Comparison of ENCODE assay signal across 2 cellular contexts in genomic region chr1:67846538-67846937, GRCh38.
TF ChIP-seq lines count a peak whose summit lies in the region.

No MANE protein-coding gene starts in this region.

TF ChIP-seq in endothelial cell of umbilical vein, 7 proteins besides CTCF, POLR2A, EP300 and RAD21:
- TF ChIP-seq POLR2AphosphoS5 (IDR thresholded peaks at IDR 0.05; ENCODE audit: insufficient read depth, low read depth, low read length), result no peak
- TF ChIP-seq MYC (IDR thresholded peaks at IDR 0.05; ENCODE audit: low read depth, low read length), result no peak
- no peak for TF ChIP-seq FOS (IDR thresholded peaks at IDR 0.05; ENCODE audit: borderline replicate concordance, insufficient read depth, low read length)
- no peak for TF ChIP-seq GATA2 (IDR thresholded peaks at IDR 0.05; ENCODE audit: insufficient read depth, insufficient read length, low read depth, low read length)
- TF ChIP-seq, protein P1, sequence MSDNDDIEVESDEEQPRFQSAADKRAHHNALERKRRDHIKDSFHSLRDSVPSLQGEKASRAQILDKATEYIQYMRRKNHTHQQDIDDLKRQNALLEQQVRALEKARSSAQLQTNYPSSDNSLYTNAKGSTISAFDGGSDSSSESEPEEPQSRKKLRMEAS (IDR thresholded peaks at IDR 0.05; ENCODE audit: insufficient read depth, insufficient read length), result no peak
- no peak for TF ChIP-seq EZH2 (IDR thresholded peaks at IDR 0.05; ENCODE audit: borderline replicate concordance, low read depth, low read length, severe bottlenecking)
- TF ChIP-seq JUN (IDR thresholded peaks at IDR 0.05; ENCODE audit: borderline replicate concordance, insufficient read depth, insufficient read length, low read depth), result no peak

TF ChIP-seq in HepG2, 621 proteins besides CTCF, POLR2A, EP300 and RAD21 (continued from another document):
- TF ChIP-seq, protein P2, sequence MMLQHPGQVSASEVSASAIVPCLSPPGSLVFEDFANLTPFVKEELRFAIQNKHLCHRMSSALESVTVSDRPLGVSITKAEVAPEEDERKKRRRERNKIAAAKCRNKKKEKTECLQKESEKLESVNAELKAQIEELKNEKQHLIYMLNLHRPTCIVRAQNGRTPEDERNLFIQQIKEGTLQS (CRISPR knock-in tag; IDR thresholded peaks at IDR 0.05), result no peak
- TF ChIP-seq, protein P3, sequence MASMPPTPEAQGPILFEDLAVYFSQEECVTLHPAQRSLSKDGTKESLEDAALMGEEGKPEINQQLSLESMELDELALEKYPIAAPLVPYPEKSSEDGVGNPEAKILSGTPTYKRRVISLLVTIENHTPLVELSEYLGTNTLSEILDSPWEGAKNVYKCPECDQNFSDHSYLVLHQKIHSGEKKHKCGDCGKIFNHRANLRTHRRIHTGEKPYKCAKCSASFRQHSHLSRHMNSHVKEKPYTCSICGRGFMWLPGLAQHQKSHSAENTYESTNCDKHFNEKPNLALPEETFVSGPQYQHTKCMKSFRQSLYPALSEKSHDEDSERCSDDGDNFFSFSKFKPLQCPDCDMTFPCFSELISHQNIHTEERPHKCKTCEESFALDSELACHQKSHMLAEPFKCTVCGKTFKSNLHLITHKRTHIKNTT (CRISPR knock-in tag; IDR thresholded peaks at IDR 0.05), result no peak
- TF ChIP-seq NFATC3 (CRISPR knock-in tag; IDR thresholded peaks at IDR 0.05) (no peak), ZNF614 (CRISPR knock-in tag; IDR thresholded peaks at IDR 0.05; ENCODE audit: borderline replicate concordance) (no peak), PHB2 (IDR thresholded peaks at IDR 0.05; ENCODE audit: partially characterized antibody) (no peak), RNF2 (conservative IDR thresholded peaks at IDR 0.05; ENCODE audit: low read depth) (no peak)
- TF ChIP-seq, protein P4, sequence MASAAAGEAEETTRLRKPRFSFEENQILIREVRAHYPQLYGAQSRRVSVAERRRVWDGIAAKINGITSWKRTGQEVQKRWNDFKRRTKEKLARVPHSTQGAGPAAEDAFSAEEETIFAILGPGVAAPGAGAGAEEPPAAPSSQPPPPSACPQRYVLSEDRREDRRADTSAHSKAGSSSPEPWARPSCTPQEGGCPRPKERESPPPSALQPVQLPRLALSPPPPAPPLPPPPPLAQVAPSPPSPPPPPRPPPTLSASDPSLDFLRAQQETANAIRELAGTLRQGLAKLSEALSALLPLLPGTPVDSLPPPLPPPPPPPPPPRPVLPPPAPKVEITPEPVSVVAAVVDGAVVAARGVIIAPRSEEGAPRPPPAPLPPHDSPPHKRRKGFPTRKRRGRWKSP (CRISPR knock-in tag; IDR thresholded peaks at IDR 0.05), result no peak
